Comparison of ENCODE assay signal across 1 cellular context in genomic region chr6:152267967-152268845, GRCh38.
TF ChIP-seq lines count a peak whose summit lies in the region.

No MANE protein-coding gene starts in this region.

TF ChIP-seq in K562, 482 proteins besides CTCF, POLR2A, EP300 and RAD21 (continued from another document):
- no peak for TF ChIP-seq ZNF318 (IDR thresholded peaks at IDR 0.05; ENCODE audit: borderline replicate concordance in 1 of 2, low read depth in 1 of 2)
- TF ChIP-seq NEUROD1 (IDR thresholded peaks at IDR 0.05; ENCODE audit: borderline replicate concordance, low read depth, low read length, partially characterized antibody) = no peak
- TF ChIP-seq RREB1 (CRISPR knock-in tag; IDR thresholded peaks at IDR 0.05) = no peak
- no peak for TF ChIP-seq PRMT5 (CRISPR knock-in tag; IDR thresholded peaks at IDR 0.05)
- TF ChIP-seq LCOR (CRISPR knock-in tag; IDR thresholded peaks at IDR 0.05) = no peak
- no peak for TF ChIP-seq PHF21A (IDR thresholded peaks at IDR 0.05; ENCODE audit: borderline replicate concordance, low read depth)
